Comparison of ENCODE assay signal across 10 cellular contexts in genomic region chr15:81524496-81524895, GRCh38.
ATAC-seq and TF ChIP-seq lines count a peak whose summit lies in the region.
"Had no signal": no experiment of that assay in that cellular context is flagged by ENCODE, and none has a peak within 500 bp of the region (broad histone marks: within the 10 kb centered on the region; RNA-seq: fewer than 3 reads in every experiment).

No MANE protein-coding gene starts in this region.

- H3K9me3 ChIP-seq in HEK293 (ENCODE audit: control insufficient read depth, insufficient read depth, low read depth, low read length): no peaks in the 10 kb centered on the region
- H3K9me3 ChIP-seq: A549, BE2C, BLaER1, Caco-2 had no signal

- H3K36me3 ChIP-seq in HEK293 (ENCODE audit: control insufficient read depth in 2 of 2, insufficient read depth in 1 of 2, low read length in 2 of 2): no peaks in the 10 kb centered on the region
- H3K36me3 ChIP-seq: BE2C; BLaER1; BLaER1 treated with 17β-estradiol and CSF1 and Interleukin-3, amounts not matched to agents 10 nM and 100 nM had no signal

- H3K27ac ChIP-seq in HEK293 (ENCODE audit: extremely low read depth, low read depth, low read length): no peak overlapping the region
- H3K27ac ChIP-seq: 22Rv1; A549; BLaER1; BLaER1 treated with 17β-estradiol and CSF1 and Interleukin-3, amounts not matched to agents 10 nM and 100 nM; C4-2B had no signal

- CTCF ChIA-PET in HEK293 (lab: Yijun Ruan, JAX): no interaction called here

- no peak for TF ChIP-seq CTCF in HEK293 (tag by site-specific recombination; IDR thresholded peaks at IDR 0.05)

- no peak for ATAC-seq in GM21619 (IDR thresholded peaks at IDR 0.05; ENCODE audit: unreplicated experiment)
- ATAC-seq: A549; CD8-positive, alpha-beta T cell had no signal

- no peak overlapping the region for H3K4me3 ChIP-seq in HEK293 (ENCODE audit: low read depth, low read length)
- H3K4me3 ChIP-seq: A549; BLaER1; BLaER1 treated with 17β-estradiol and CSF1 and Interleukin-3, amounts not matched to agents 10 nM and 100 nM had no signal

- no peaks in the 10 kb centered on the region for H3K4me1 ChIP-seq in HEK293 (ENCODE audit: control insufficient read depth, insufficient read depth, low read length)
- H3K4me1 ChIP-seq: A549; BLaER1; BLaER1 treated with 17β-estradiol and CSF1 and Interleukin-3, amounts not matched to agents 10 nM and 100 nM; Caco-2 had no signal

- POLR2A ChIA-PET in HEK293 (lab: Yijun Ruan, JAX): no interaction called here

TF ChIP-seq in HEK293, 187 proteins besides CTCF, POLR2A, EP300 and RAD21:
- TF ChIP-seq ZNF629 (tag by site-specific recombination; IDR thresholded peaks at IDR 0.05) (no peak), ZNF140 (tag by site-specific recombination; IDR thresholded peaks at IDR 0.05) (peak; percentile 94)
